In the genomic region with DNA sequence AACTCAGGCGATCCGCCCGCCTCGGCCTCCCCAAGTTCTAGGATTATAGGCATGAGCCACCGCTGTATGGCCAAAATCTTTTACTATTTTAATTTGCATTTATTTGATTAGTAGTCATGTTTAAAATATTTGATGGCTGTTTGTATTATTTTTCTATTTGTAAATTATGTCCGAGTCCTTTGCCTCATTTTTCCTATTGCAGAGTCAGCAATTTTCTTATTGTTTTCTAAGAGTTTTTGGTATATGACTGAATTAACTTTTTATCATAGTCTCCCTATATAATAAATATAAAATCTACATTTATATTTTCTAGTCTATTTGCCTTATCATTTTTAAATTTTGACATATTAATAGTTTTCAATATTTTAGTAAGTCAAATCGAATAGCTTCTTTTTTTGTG, we compare ENCODE assay signal across 21 cellular contexts. TPM values are rescaled to one million over a fixed set of nuclear protein-coding genes. Genes with fewer than 3 reads are reported as not detected.
DNase-seq lines count a peak whose midpoint lies in the region; ATAC-seq, FAIRE-seq and TF ChIP-seq lines count a peak whose summit lies in the region.
"Had no signal": no experiment of that assay in that cellular context is flagged by ENCODE, and none has a peak within 500 bp of the region (broad histone marks: within the 10 kb centered on the region; RNA-seq: fewer than 3 reads in every experiment).

No MANE protein-coding gene starts in this region.

- H3K9ac ChIP-seq in IMR-90 (ENCODE audit: low read depth, low read length) (no peak overlapping the region), H1 (replicated peaks in 1 of 4; ENCODE audit: extremely low read depth in 1 of 4, low read depth in 3 of 4, low read length in 3 of 4) (no peak overlapping the region), kidney (ENCODE audit: low read length in 2 of 2) (no peak overlapping the region), mammary epithelial cell (ENCODE audit: insufficient read depth, low read length) (no peak overlapping the region)
- H3K9ac ChIP-seq: BLaER1 treated with 17β-estradiol and CSF1 and Interleukin-3, amounts not matched to agents 10 nM and 100 nM; GM23248 had no signal

- 70% methylated on average over 7 of the region's 7 CpGs for WGBS in A549 (ENCODE audit: missing lambda C conversion rate)
- no CpG with 5 or more reads among the region's 7 CpGs for WGBS in IMR-90 (ENCODE audit: extremely low coverage in 2 of 2, insufficient read length in 1 of 2), 2 experiments
- WGBS in H1 (ENCODE audit: extremely low coverage in 1 of 2, insufficient coverage in 1 of 2, insufficient read length in 1 of 2, insufficient replicate concordance in 2 of 2, low coverage in 1 of 2, low lambda C conversion rate in 2 of 2, missing lambda C conversion rate in 1 of 2), 2 experiments = 88% methylated on average over 7 of the region's 7 CpGs; no CpG with 5 or more reads in 1 of the 2 experiments
- WGBS in mammary epithelial cell (ENCODE audit: low coverage, missing lambda C conversion rate) = 97% methylated on average over 7 of the region's 7 CpGs

- BruUV-seq in IMR-90 (replicated peaks; lab: Mats Ljungman, UMichigan) (no TSS peak), mammary epithelial cell (replicated peaks; lab: Mats Ljungman, UMichigan) (no TSS peak)

- FAIRE-seq in A549 (lab: Jason Lieb, UNC) = no peak
- FAIRE-seq in H1 (lab: Jason Lieb, UNC) = no peak
- FAIRE-seq in kidney (lab: Jason Lieb, UNC) = peak; percentile 79
- FAIRE-seq: GM12892 had no signal

- H3K4me2 ChIP-seq in A549 (no peak overlapping the region), IMR-90 (ENCODE audit: low read depth, low read length) (no peak overlapping the region), H1 (ENCODE audit: insufficient read depth in 1 of 2, low read depth in 2 of 2, low read length in 2 of 2) (no peak overlapping the region), mammary epithelial cell (ENCODE audit: insufficient read depth, low read depth, low read length) (no peak overlapping the region)
- H3K4me2 ChIP-seq: BLaER1 treated with 17β-estradiol and CSF1 and Interleukin-3, amounts not matched to agents 10 nM and 100 nM had no signal

- peaks cover 4 to 16% (median 11%) of the 10 kb centered on the region in 3 donors for H3K27me3 Mint-ChIP-seq in CD14-positive monocyte (ENCODE audit: low read depth in 3 of 3)

- H3K4me1 ChIP-seq in A549 = no peaks in the 10 kb centered on the region
- H3K4me1 ChIP-seq in IMR-90 (ENCODE audit: control insufficient read depth, insufficient read depth, low read length) = peaks cover 3% of the 10 kb centered on the region; the same call in 1 of the 2 replicates
- peaks cover 0 to 9% (median 1%) of the 10 kb centered on the region in 4 experiments; a peak in 5 of 7 replicates for H3K4me1 ChIP-seq in H1 (replicated peaks in 1 of 4; ENCODE audit: control insufficient read depth in 3 of 4, insufficient read depth in 4 of 4, low read length in 3 of 4)
- H3K4me1 ChIP-seq in kidney (ENCODE audit: control insufficient read depth in 1 of 2, insufficient read depth in 1 of 2, low read depth in 1 of 2, low read length in 2 of 2) = no peaks in the 10 kb centered on the region
- H3K4me1 ChIP-seq in mammary epithelial cell (ENCODE audit: insufficient read depth, low read length) = no peaks in the 10 kb centered on the region

- H3K36me3 Mint-ChIP-seq in CD14-positive monocyte = no peaks in the 10 kb centered on the region

- H4K8ac ChIP-seq in IMR-90 (ENCODE audit: low read depth in 2 of 2, low read length in 2 of 2) (no peak overlapping the region), H1 (ENCODE audit: extremely low read depth, insufficient read depth, low read length) (no peak overlapping the region)

- H3K36me3 ChIP-seq in IMR-90 (ENCODE audit: control insufficient read depth, insufficient read depth, low read length) (no peaks in the 10 kb centered on the region), H1 (ENCODE audit: control insufficient read depth in 2 of 4, insufficient read depth in 4 of 4, low read length in 3 of 4) (no peaks in the 10 kb centered on the region), kidney (ENCODE audit: control insufficient read depth in 1 of 2, insufficient read depth in 2 of 2, low read length in 2 of 2) (no peaks in the 10 kb centered on the region), mammary epithelial cell (ENCODE audit: insufficient read depth, low read length) (no peaks in the 10 kb centered on the region)
- H3K36me3 ChIP-seq: BE2C; BLaER1 treated with 17β-estradiol and CSF1 and Interleukin-3, amounts not matched to agents 10 nM and 100 nM had no signal

- no peaks in the 10 kb centered on the region for H3K9me1 ChIP-seq in IMR-90 (ENCODE audit: insufficient read depth, low read length)

- no peak for TF ChIP-seq POLR2A in A549 (IDR thresholded peaks at IDR 0.05; ENCODE audit: low read length)
- TF ChIP-seq POLR2A in IMR-90 (IDR thresholded peaks at IDR 0.05; ENCODE audit: low read depth, low read length) = no peak
- no peak for TF ChIP-seq POLR2A in H1 (IDR thresholded peaks at IDR 0.05; ENCODE audit: control extremely low read depth in 1 of 2, low read depth in 2 of 2, low read length in 2 of 2)

- DNase-seq in A549 (ENCODE audit: low read depth in 1 of 2, low spot score in 1 of 2) (no peak), IMR-90 (no peak), H1 (ENCODE audit: low read depth in 1 of 2, low spot score in 2 of 2) (no peak), kidney (no peak), mammary epithelial cell (no peak), CD14-positive monocyte (ENCODE audit: low spot score) (no peak)
- DNase-seq: ACHN; AML-193; BE2C; Calu3; CD4-positive, alpha-beta memory T cell; COR-L47; DMS53; DMS79 treated with DMSO at 0.1 percent for 48 hours; GM23248; H9 had no signal

- H2AK9ac ChIP-seq in IMR-90 (replicated peaks; ENCODE audit: low read depth, low read length, poor library complexity) = no peak overlapping the region

- H2BK5ac ChIP-seq in IMR-90 (ENCODE audit: low read depth, low read length, poor library complexity, severe bottlenecking) = no peak overlapping the region
- H2BK5ac ChIP-seq in H1 (ENCODE audit: low read depth, low read length) = no peak overlapping the region

- TF ChIP-seq RAD21 in A549 (conservative IDR thresholded peaks at IDR 0.05 in 1 of 2, IDR thresholded peaks at IDR 0.05 in 1 of 2) (no peak), IMR-90 (IDR thresholded peaks at IDR 0.05; ENCODE audit: low read length) (no peak), H1 (IDR thresholded peaks at IDR 0.05 in 1 of 2, conservative IDR thresholded peaks at IDR 0.05 in 1 of 2; ENCODE audit: low read depth in 2 of 2, low read length in 2 of 2) (no peak)

- H3K23me2 ChIP-seq in H1 (ENCODE audit: low read depth, low read length) = peaks cover 4% of the 10 kb centered on the region; the same call in 1 of the 2 replicates

- no peaks in the 10 kb centered on the region for H3K79me2 ChIP-seq in H1 (ENCODE audit: control insufficient read depth in 1 of 2, insufficient read depth in 2 of 2, low read length in 2 of 2)
- no peaks in the 10 kb centered on the region for H3K79me2 ChIP-seq in mammary epithelial cell (ENCODE audit: insufficient read depth, low read length)

- TF ChIP-seq CTCF in A549 (IDR thresholded peaks at IDR 0.05) (no peak), IMR-90 (conservative IDR thresholded peaks at IDR 0.05; ENCODE audit: low read depth, low read length) (no peak), H1 (IDR thresholded peaks at IDR 0.05; ENCODE audit: control extremely low read depth in 1 of 3, insufficient read depth in 1 of 3, low read depth in 1 of 3, low read length in 3 of 3) (no peak), kidney (IDR thresholded peaks at IDR 0.05; ENCODE audit: borderline replicate concordance, extremely low read depth, insufficient read depth) (no peak), mammary epithelial cell (conservative IDR thresholded peaks at IDR 0.05 in 1 of 2, IDR thresholded peaks at IDR 0.05 in 1 of 2; ENCODE audit: extremely low read depth in 1 of 2, insufficient read depth in 1 of 2, low read depth in 1 of 2, low read length in 2 of 2) (no peak), CD14-positive monocyte (IDR thresholded peaks at IDR 0.05) (no peak)

- no peak overlapping the region for H3K14ac ChIP-seq in IMR-90 (replicated peaks; ENCODE audit: low read depth, low read length)
- no peak overlapping the region for H3K14ac ChIP-seq in H1 (ENCODE audit: insufficient read length)

- H4K5ac ChIP-seq in IMR-90 (ENCODE audit: low read depth, low read length) (no peak overlapping the region), H1 (ENCODE audit: insufficient read length, low read depth, low read length) (no peak overlapping the region)

- in situ Hi-C loops in IMR-90 (cut with MboI; ENCODE audit: low sequenced_read_pairs) = no loop called here
- in situ Hi-C loops in mammary epithelial cell (cut with MboI; ENCODE audit: low sequenced_read_pairs in 2 of 2) = no loop called here

- peaks cover 21% of the 10 kb centered on the region for H3K4me1 Mint-ChIP-seq in CD14-positive monocyte

- no peaks in the 10 kb centered on the region for H3K79me1 ChIP-seq in IMR-90 (ENCODE audit: low read depth in 1 of 2, low read length in 2 of 2)
- no peaks in the 10 kb centered on the region for H3K79me1 ChIP-seq in H1 (ENCODE audit: low read depth, low read length)

- POLR2A ChIA-PET in A549 (lab: Yijun Ruan, JAX) (no interaction called here), IMR-90 (lab: Charles Lee; ENCODE audit: unreplicated experiment) (no interaction called here), H1 (lab: Charles Lee; ENCODE audit: partially characterized antibody) (no interaction called here)

- H2AFZ ChIP-seq in IMR-90 (replicated peaks; ENCODE audit: low read length, poor library complexity) (no peak overlapping the region), H1 (ENCODE audit: low read length) (no peak overlapping the region), mammary epithelial cell (ENCODE audit: low read depth, low read length) (no peak overlapping the region)
- H2AFZ ChIP-seq: GM23248 had no signal

- H3K56ac ChIP-seq in IMR-90 (ENCODE audit: extremely low read depth, insufficient read depth, low read length) = no peak overlapping the region
- H3K56ac ChIP-seq in H1 (replicated peaks; ENCODE audit: insufficient read length, low read depth, low read length) = no peak overlapping the region

- TF ChIP-seq EP300 in A549 (IDR thresholded peaks at IDR 0.05) (no peak), H1 (IDR thresholded peaks at IDR 0.05; ENCODE audit: borderline replicate concordance in 1 of 2, low read depth in 2 of 2, low read length in 2 of 2) (no peak)

- H4K91ac ChIP-seq in IMR-90 (ENCODE audit: insufficient read depth, low read depth, low read length) = no peak overlapping the region
- no peak overlapping the region for H4K91ac ChIP-seq in H1 (replicated peaks; ENCODE audit: insufficient read length, low read length)

- no peak overlapping the region for H3K4me3 ChIP-seq in A549
- no peak overlapping the region for H3K4me3 ChIP-seq in IMR-90 (ENCODE audit: insufficient read depth, low read depth, low read length)
- H3K4me3 ChIP-seq in H1 (ENCODE audit: extremely low read depth in 1 of 4, insufficient read depth in 2 of 4, low read depth in 3 of 4, low read length in 4 of 4) = no peak overlapping the region
- no peak overlapping the region for H3K4me3 ChIP-seq in kidney (ENCODE audit: low read length in 2 of 2)
- H3K4me3 ChIP-seq in mammary epithelial cell (replicated peaks in 1 of 3; ENCODE audit: insufficient read depth in 1 of 3, low read depth in 2 of 3, low read length in 3 of 3) = no peak overlapping the region
- H3K4me3 ChIP-seq: BLaER1 treated with 17β-estradiol and CSF1 and Interleukin-3, amounts not matched to agents 10 nM and 100 nM; GM23248 had no signal

- H3K9me3 ChIP-seq in A549 = no peaks in the 10 kb centered on the region
- no peaks in the 10 kb centered on the region for H3K9me3 ChIP-seq in IMR-90 (ENCODE audit: control insufficient read depth, insufficient read depth, low read length)
- H3K9me3 ChIP-seq in H1 (ENCODE audit: insufficient read depth in 2 of 2, low read depth in 1 of 2, low read length in 1 of 2) = no peaks in the 10 kb centered on the region
- H3K9me3 ChIP-seq in kidney (ENCODE audit: control insufficient read depth in 1 of 2, low read length in 2 of 2) = no peaks in the 10 kb centered on the region
- no peaks in the 10 kb centered on the region for H3K9me3 ChIP-seq in mammary epithelial cell (replicated peaks; ENCODE audit: insufficient read depth, low read length)
- H3K9me3 ChIP-seq: BE2C; BLaER1 treated with 17β-estradiol and CSF1 and Interleukin-3, amounts not matched to agents 10 nM and 100 nM had no signal

- H3K9me3 Mint-ChIP-seq in CD14-positive monocyte = peaks cover 0 to 4% (median 2%) of the 10 kb centered on the region in 7 donors
- H3K9me3 Mint-ChIP-seq: CD4-positive, alpha-beta memory T cell; H9 had no signal

- intact Hi-C loops in IMR-90 (cut with micrococcal nuclease) = no loop called here
- intact Hi-C loops in kidney (cut with DNase I) = no loop called here
- intact Hi-C loops in mammary epithelial cell (cut with micrococcal nuclease) = no loop called here
- intact Hi-C loops in CD14-positive monocyte (cut with micrococcal nuclease) = no loop called here

- H3K27me3 ChIP-seq in IMR-90 (ENCODE audit: control insufficient read depth, insufficient read depth, low read length) (peaks cover 10% of the 10 kb centered on the region; the same call in 1 of the 2 replicates), H1 (replicated peaks in 1 of 4; ENCODE audit: control insufficient read depth in 3 of 4, extremely low read depth in 1 of 4, insufficient read depth in 3 of 4, low read length in 3 of 4) (peaks cover 0 to 15% (median 9%) of the 10 kb centered on the region in 4 experiments; a peak in 6 of 7 replicates), mammary epithelial cell (ENCODE audit: insufficient read depth, low read length) (no peaks in the 10 kb centered on the region)
- H3K27me3 ChIP-seq: BE2C had no signal

- H4K20me1 ChIP-seq in IMR-90 (ENCODE audit: insufficient read depth, low read length) (no peaks in the 10 kb centered on the region), H1 (replicated peaks in 1 of 2; ENCODE audit: control insufficient read depth in 1 of 2, insufficient read depth in 2 of 2, low read length in 2 of 2) (no peaks in the 10 kb centered on the region), mammary epithelial cell (ENCODE audit: insufficient read depth, low read length) (no peaks in the 10 kb centered on the region)

- no peak overlapping the region for H3K27ac ChIP-seq in A549
- H3K27ac ChIP-seq in IMR-90 (ENCODE audit: insufficient read depth, low read length) = no peak overlapping the region
- H3K27ac ChIP-seq in H1 (ENCODE audit: low read depth, low read length) = no peak overlapping the region
- H3K27ac ChIP-seq in kidney (ENCODE audit: low read depth in 2 of 2, low read length in 2 of 2) = no peak overlapping the region
- H3K27ac ChIP-seq in mammary epithelial cell (ENCODE audit: insufficient read depth, low read depth, low read length) = no peak overlapping the region
- H3K27ac ChIP-seq: BLaER1 treated with 17β-estradiol and CSF1 and Interleukin-3, amounts not matched to agents 10 nM and 100 nM; GM23248 had no signal

- dilution Hi-C loops in IMR-90 (cut with HindIII; ENCODE audit: low sequenced_read_pairs, unreplicated experiment) (no loop called here), mammary epithelial cell (cut with HindIII; ENCODE audit: low sequenced_read_pairs) (no loop called here)

- H3K18ac ChIP-seq in IMR-90 (ENCODE audit: low read depth, low read length) (no peak overlapping the region), H1 (ENCODE audit: extremely low read depth, low read length) (no peak overlapping the region)

- no peak overlapping the region for H3K27ac Mint-ChIP-seq in CD14-positive monocyte
- H3K27ac Mint-ChIP-seq: CD4-positive, alpha-beta memory T cell; H9 had no signal

- H2BK20ac ChIP-seq in IMR-90 (ENCODE audit: low read depth, low read length) = no peak overlapping the region
- no peak overlapping the region for H2BK20ac ChIP-seq in H1 (ENCODE audit: low read length)

- no peak overlapping the region for H3K4ac ChIP-seq in IMR-90 (ENCODE audit: low read depth, low read length)
- H3K4ac ChIP-seq in H1 (replicated peaks; ENCODE audit: insufficient read length, low read depth, low read length) = no peak overlapping the region

- H2BK120ac ChIP-seq in IMR-90 (ENCODE audit: low read depth, low read length) (no peak overlapping the region), H1 (replicated peaks; ENCODE audit: low read depth, low read length) (no peak overlapping the region)

- CTCF ChIA-PET in A549 (lab: Yijun Ruan, JAX) (interaction anchor here (1.0 to 1.1 kb wide), 2 partner anchors 13 to 34 kb away, joined by 3 read pairs; a partner anchor contains a TSS), IMR-90 (lab: Yijun Ruan, JAX) (no interaction called here), H1 (lab: Charles Lee; ENCODE audit: partially characterized antibody) (interaction anchor here (1.3 to 1.4 kb wide), 2 partner anchors 52 to 89 kb away, joined by 3 read pairs; no protein-coding TSS in a partner anchor), mammary epithelial cell (lab: Charles Lee; ENCODE audit: low non-redundant PET) (no interaction called here)

- H2BK15ac ChIP-seq in IMR-90 (ENCODE audit: low read depth, low read length) (no peak overlapping the region), H1 (ENCODE audit: low read length) (no peak overlapping the region)

- H2AK5ac ChIP-seq in IMR-90 (ENCODE audit: low read depth, low read length) (no peak overlapping the region), H1 (ENCODE audit: low read depth, low read length) (no peak overlapping the region)

- H2BK12ac ChIP-seq in H1 (ENCODE audit: low read depth, low read length) = no peak overlapping the region

- no peak overlapping the region for H3K23ac ChIP-seq in IMR-90 (ENCODE audit: low read depth, low read length)
- H3K23ac ChIP-seq in H1 (ENCODE audit: insufficient read length) = no peak overlapping the region

- no peak for ATAC-seq in A549
- ATAC-seq in IMR-90 (ENCODE audit: low read depth) = no peak
- no peak for ATAC-seq in HG03045 (IDR thresholded peaks at IDR 0.05; ENCODE audit: unreplicated experiment)
- ATAC-seq in HG02571 (IDR thresholded peaks at IDR 0.05; ENCODE audit: unreplicated experiment) = no peak
- ATAC-seq: HCT116 had no signal

- no peak overlapping the region for H3K4me3 Mint-ChIP-seq in CD14-positive monocyte
- H3K4me3 Mint-ChIP-seq: CD4-positive, alpha-beta memory T cell; H9 had no signal

RNA-seq across cellular contexts. Expression of a gene that starts 34.3 kb away (rescaled TPM):
- 0.19 and 0.42 TPM in 2 replicates for polyA plus RNA-seq in A549 (2011; rRNA removed)
- polyA plus RNA-seq in A549 (2012; cell fraction: cytosol; rRNA removed) = 0.05 and 0.07 TPM in 2 replicates
- 0.22 and 0.23 TPM in 2 replicates for polyA plus RNA-seq in A549 (2012; cell fraction: nucleus; rRNA removed)
- polyA plus RNA-seq in A549 (2017; fragmentation: RNase III; extraction: RNeasy Plus Mini Kit Qiagen cat#74134 plus additional on column Dnase treatment) = 0.03 to 0.05 TPM in 2 of 3 replicates, not detected in the other
- 0.83 TPM in 2 replicates for polyA minus RNA-seq in A549 (2011; rRNA and poly(A)+ RNA removed)
- total RNA-seq in IMR-90 (2012; rRNA removed) = 22.2 and 26.9 TPM in 2 replicates
- polyA plus RNA-seq in IMR-90 (2012; rRNA removed) = 27.6 and 31.3 TPM in 2 replicates
- 22.6 and 41.6 TPM in 2 replicates for polyA plus RNA-seq in IMR-90 (2012; cell fraction: cytosol; rRNA removed)
- polyA plus RNA-seq in IMR-90 (2012; cell fraction: nucleus; rRNA removed; ENCODE audit: low replicate concordance) = 23.6 and 31.1 TPM in 2 replicates
- 24.4 and 25.7 TPM in 2 replicates for total RNA-seq in H1 (2021; fragmentation: NEBNext Ultra II Directional; extraction: Animal tissue kit (Norgen Biotek cat#: 25700))
- 8.8 and 13.8 TPM in 2 replicates for polyA plus RNA-seq in H1 (2011; rRNA removed)
- polyA plus RNA-seq in H1 (2011; cell fraction: cytosol; rRNA removed) = 12.1 TPM
- 22.2 TPM for polyA plus RNA-seq in H1 (2011; cell fraction: nucleus; rRNA removed)
- 12.7 to 16.1 TPM (median 13.3 TPM) in 4 replicates for polyA plus RNA-seq in H1 (2012, experiment 1 of 2)
- 7.8 TPM for polyA plus RNA-seq in H1 (2012, experiment 2 of 2)
- polyA plus RNA-seq in H1 (2013, experiment 1 of 2) = 9.1 TPM
- polyA plus RNA-seq in H1 (2013, experiment 2 of 2) = 8.6 TPM
- 22.4 and 29.4 TPM in 2 replicates for polyA minus RNA-seq in H1 (2011; rRNA and poly(A)+ RNA removed)
- 9.8 TPM for polyA minus RNA-seq in H1 (2011; cell fraction: cytosol; rRNA and poly(A)+ RNA removed)
- 37.0 TPM for polyA minus RNA-seq in H1 (2011; cell fraction: nucleus; rRNA and poly(A)+ RNA removed)
- 61.2 TPM for total RNA-seq in kidney
- 12.3 TPM for polyA plus RNA-seq in kidney (ENCODE audit: insufficient read depth, low read depth, low replicate concordance)
- total RNA-seq in mammary epithelial cell = 10 to 100 TPM; 47.8 to 48.8 TPM
- polyA plus RNA-seq in mammary epithelial cell = 28.0 TPM
- 115 TPM for polyA minus RNA-seq in mammary epithelial cell
- 1 to 10 TPM; 1.4 to 3.1 TPM for polyA plus RNA-seq in CD14-positive monocyte

Comparison
In these comparisons a context has a peak if more than half of its experiments do, and no peak if none do; other contexts are left out.
1. CTCF ChIA-PET loops: an anchor here in A549 (1.0 to 1.1 kb wide) and H1 (1.3 to 1.4 kb wide); none called in IMR-90 and mammary epithelial cell.